In genomic region chr2:148720501-148720998, GRCh38 we compare ENCODE assay signal across 9 cellular contexts.
DNase-seq lines count a peak whose midpoint lies in the region; ATAC-seq lines count a peak whose summit lies in the region.
"Had no signal": no experiment of that assay in that cellular context is flagged by ENCODE, and none has a peak within 500 bp of the region (broad histone marks: within the 10 kb centered on the region; RNA-seq: fewer than 3 reads in every experiment).

No MANE protein-coding gene starts in this region.

- H3K36me3 ChIP-seq in GM23248 (ENCODE audit: low read depth), result no peaks in the 10 kb centered on the region

- peaks cover 13% of the 10 kb centered on the region for H3K36me3 Mint-ChIP-seq in central memory CD8-positive, alpha-beta T cell (ENCODE audit: insufficient read depth)
- peaks cover 21 to 41% (median 35%) of the 10 kb centered on the region in 3 donors for H3K36me3 Mint-ChIP-seq in naive thymus-derived CD8-positive, alpha-beta T cell

- 7 to 14% methylated on average over 20 of the region's 20 CpGs for WGBS in GM23248 (ENCODE audit: low coverage in 1 of 2, low lambda C conversion rate in 2 of 2, missing lambda C conversion rate in 2 of 2), 2 experiments

- POLR2A ChIA-PET in naive thymus-derived CD8-positive, alpha-beta T cell (lab: Charles Lee), result no interaction called here

- H3K9ac ChIP-seq in GM23248, result peak overlapping the region; percentile 52

- H3F3A ChIP-seq in GM23248 (ENCODE audit: insufficient read depth), result peaks cover 17% of the 10 kb centered on the region

- peaks cover 32% of the 10 kb centered on the region for H3K4me1 ChIP-seq in GM23248 (ENCODE audit: insufficient read depth)

- H3K9me3 Mint-ChIP-seq in central memory CD8-positive, alpha-beta T cell, result no peaks in the 10 kb centered on the region
- H3K9me3 Mint-ChIP-seq in naive thymus-derived CD8-positive, alpha-beta T cell, result peaks cover 0 to 29% (median 5%) of the 10 kb centered on the region in 9 donors

- DNase-seq in AG08395 (ENCODE audit: low spot score) (peak; percentile 41), GM23248 (peak; percentile 85), SKM-1 (lab: John Stamatoyannopoulos, UW; ENCODE audit: unreplicated experiment) (no peak), NOMO-1 treated with dmso at 0.1 percent for 144 hours (lab: John Stamatoyannopoulos, UW; ENCODE audit: unreplicated experiment) (no peak)
- DNase-seq in central memory CD8-positive, alpha-beta T cell (ENCODE audit: low spot score in 2 of 2), result no peak
- DNase-seq in naive thymus-derived CD8-positive, alpha-beta T cell, result no peak
- DNase-seq: GF-D8 had no signal

- in situ Hi-C loops in GM23248 (cut with MboI), result no loop called here

- H3K27ac Mint-ChIP-seq in central memory CD8-positive, alpha-beta T cell (ENCODE audit: low read depth), result no peak overlapping the region
- peak overlapping the region in 9 of 10 donors; percentile 22 to 56 (median 34) for H3K27ac Mint-ChIP-seq in naive thymus-derived CD8-positive, alpha-beta T cell

- peaks cover 22% of the 10 kb centered on the region; the same call in 1 of the 2 replicates for H4K20me1 ChIP-seq in GM23248 (ENCODE audit: insufficient read depth)

- no peak overlapping the region for H3K4me3 Mint-ChIP-seq in central memory CD8-positive, alpha-beta T cell
- peak overlapping the region in 7 of 10 donors; percentile 3 to 58 (median 35) for H3K4me3 Mint-ChIP-seq in naive thymus-derived CD8-positive, alpha-beta T cell

- H3K27me3 Mint-ChIP-seq in central memory CD8-positive, alpha-beta T cell, result no peaks in the 10 kb centered on the region
- H3K27me3 Mint-ChIP-seq in naive thymus-derived CD8-positive, alpha-beta T cell, result no peaks in the 10 kb centered on the region

- H3K27me3 ChIP-seq in GM23248 (replicated peaks; ENCODE audit: insufficient read depth), result no peaks in the 10 kb centered on the region

- peaks cover 92% of the 10 kb centered on the region for H3K4me1 Mint-ChIP-seq in central memory CD8-positive, alpha-beta T cell
- peaks cover 68 to 96% (median 93%) of the 10 kb centered on the region in 4 donors for H3K4me1 Mint-ChIP-seq in naive thymus-derived CD8-positive, alpha-beta T cell

- H3K4me3 ChIP-seq in GM23248, result peak overlapping the region; percentile 69

- peaks cover 100% of the 10 kb centered on the region for H3K79me2 ChIP-seq in GM23248 (ENCODE audit: insufficient read depth)

- H3K4me2 ChIP-seq in GM23248 (ENCODE audit: unreplicated experiment), result peak overlapping the region; percentile 89

- peak overlapping the region; percentile 23; the same call in 1 of the 2 replicates for H3K27ac ChIP-seq in GM23248

- no peaks in the 10 kb centered on the region for H3K9me2 ChIP-seq in GM23248 (ENCODE audit: insufficient read depth)

- peak overlapping the region; percentile 49; the same call in 1 of the 2 replicates for H2AFZ ChIP-seq in GM23248

- no peaks in the 10 kb centered on the region for H3K9me3 ChIP-seq in GM23248 (ENCODE audit: low read depth)

- peak; percentile 24 for ATAC-seq in central memory CD8-positive, alpha-beta T cell (replicated peaks; ENCODE audit: extremely low read depth, poor library complexity, severe bottlenecking)
- ATAC-seq in naive thymus-derived CD8-positive, alpha-beta T cell, result no peak
- ATAC-seq in GM21390 (IDR thresholded peaks at IDR 0.05; ENCODE audit: unreplicated experiment) (no peak), GM18517 (IDR thresholded peaks at IDR 0.05; ENCODE audit: unreplicated experiment) (no peak)

Comparison
In these comparisons a context has a peak if more than half of its experiments do, and no peak if none do; other contexts are left out.
1. DNase-seq: peak in AG08395 (single experiment) and GM23248 (single experiment); none in central memory CD8-positive, alpha-beta T cell (0 of 2), naive thymus-derived CD8-positive, alpha-beta T cell (0 of 10), SKM-1 (single experiment) and NOMO-1 treated with dmso at 0.1 percent for 144 hours (single experiment).